Comparison of ENCODE assay signal across 1 cellular context in the genomic region with DNA sequence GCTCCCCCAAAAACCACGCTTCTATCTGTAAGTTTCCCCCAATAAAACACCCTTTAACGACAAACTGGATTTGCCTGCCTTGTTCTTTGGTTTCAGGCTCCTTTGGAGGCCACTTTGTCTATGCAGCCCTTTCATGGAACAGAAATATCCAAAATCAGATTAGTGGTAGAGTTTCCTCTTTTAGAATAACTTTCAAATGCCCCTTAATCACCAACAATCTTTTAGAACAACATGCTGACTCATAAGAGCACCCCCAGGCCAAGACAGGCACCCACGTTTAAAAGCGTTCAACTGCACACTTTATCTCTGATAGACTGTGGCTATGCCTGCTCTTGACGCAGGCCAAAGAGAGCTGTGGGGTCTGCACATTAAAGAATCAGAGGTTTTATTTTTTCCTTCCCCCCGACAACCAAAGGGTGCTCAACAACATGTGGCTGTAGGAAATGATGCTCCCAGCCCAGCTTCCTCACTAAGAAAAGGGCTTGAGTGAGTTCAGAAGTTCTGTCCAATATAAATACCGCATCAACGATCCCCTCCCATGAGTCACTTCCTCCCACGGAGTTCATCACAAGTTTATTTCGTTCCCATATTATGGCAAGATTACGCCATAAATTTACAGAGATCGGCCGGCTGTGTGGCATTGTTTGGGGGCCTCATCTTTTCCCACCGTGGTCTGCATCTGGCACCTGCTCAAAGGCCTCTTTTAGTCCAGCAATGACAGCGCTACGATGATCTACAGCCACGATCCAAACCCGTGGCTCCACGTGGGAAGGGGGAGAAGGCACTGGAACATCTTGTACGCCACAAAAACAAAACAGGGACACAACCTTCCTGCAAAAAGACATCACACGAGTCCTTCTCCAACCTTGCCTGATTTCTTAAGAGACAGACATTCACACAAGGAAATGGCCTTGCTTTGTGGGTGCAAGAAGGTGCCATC.
A peak's percentile ranks its signal among the peaks of the same experiment; 100 is the strongest.
TF ChIP-seq lines count a peak whose summit lies in the region.

No MANE protein-coding gene starts in this region.

TF ChIP-seq in SK-N-SH treated with all-trans-retinoic acid at 6 μM for 48 hours, 23 proteins besides CTCF, POLR2A, EP300 and RAD21 (continued from another document):
- TF ChIP-seq, protein P1, sequence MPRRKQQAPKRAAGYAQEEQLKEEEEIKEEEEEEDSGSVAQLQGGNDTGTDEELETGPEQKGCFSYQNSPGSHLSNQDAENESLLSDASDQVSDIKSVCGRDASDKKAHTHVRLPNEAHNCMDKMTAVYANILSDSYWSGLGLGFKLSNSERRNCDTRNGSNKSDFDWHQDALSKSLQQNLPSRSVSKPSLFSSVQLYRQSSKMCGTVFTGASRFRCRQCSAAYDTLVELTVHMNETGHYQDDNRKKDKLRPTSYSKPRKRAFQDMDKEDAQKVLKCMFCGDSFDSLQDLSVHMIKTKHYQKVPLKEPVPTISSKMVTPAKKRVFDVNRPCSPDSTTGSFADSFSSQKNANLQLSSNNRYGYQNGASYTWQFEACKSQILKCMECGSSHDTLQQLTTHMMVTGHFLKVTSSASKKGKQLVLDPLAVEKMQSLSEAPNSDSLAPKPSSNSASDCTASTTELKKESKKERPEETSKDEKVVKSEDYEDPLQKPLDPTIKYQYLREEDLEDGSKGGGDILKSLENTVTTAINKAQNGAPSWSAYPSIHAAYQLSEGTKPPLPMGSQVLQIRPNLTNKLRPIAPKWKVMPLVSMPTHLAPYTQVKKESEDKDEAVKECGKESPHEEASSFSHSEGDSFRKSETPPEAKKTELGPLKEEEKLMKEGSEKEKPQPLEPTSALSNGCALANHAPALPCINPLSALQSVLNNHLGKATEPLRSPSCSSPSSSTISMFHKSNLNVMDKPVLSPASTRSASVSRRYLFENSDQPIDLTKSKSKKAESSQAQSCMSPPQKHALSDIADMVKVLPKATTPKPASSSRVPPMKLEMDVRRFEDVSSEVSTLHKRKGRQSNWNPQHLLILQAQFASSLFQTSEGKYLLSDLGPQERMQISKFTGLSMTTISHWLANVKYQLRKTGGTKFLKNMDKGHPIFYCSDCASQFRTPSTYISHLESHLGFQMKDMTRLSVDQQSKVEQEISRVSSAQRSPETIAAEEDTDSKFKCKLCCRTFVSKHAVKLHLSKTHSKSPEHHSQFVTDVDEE (CRISPR knock-in tag; IDR thresholded peaks at IDR 0.05) = peak; percentile 75
- TF ChIP-seq RARB (CRISPR knock-in tag; IDR thresholded peaks at IDR 0.05) (peak; percentile 66; the same call in 1 of the 2 replicates), ESRRG (CRISPR knock-in tag; IDR thresholded peaks at IDR 0.05) (0 out of 2 replicates have a peak, but pooled peaks have one; percentile 10), TCF4 (CRISPR knock-in tag; IDR thresholded peaks at IDR 0.05; ENCODE audit: borderline replicate concordance) (peak; percentile 44; the same call in 1 of the 2 replicates), ZNF8 (CRISPR knock-in tag; IDR thresholded peaks at IDR 0.05) (no peak), GLIS3 (CRISPR knock-in tag; IDR thresholded peaks at IDR 0.05) (peak; percentile 71; the same call in 1 of the 2 replicates), TOX (CRISPR knock-in tag; IDR thresholded peaks at IDR 0.05; ENCODE audit: borderline replicate concordance) (0 out of 2 replicates have a peak, but pooled peaks have one; percentile 3), ISL1 (CRISPR knock-in tag; IDR thresholded peaks at IDR 0.05) (peak; percentile 76), SNAI2 (CRISPR knock-in tag; IDR thresholded peaks at IDR 0.05) (peak; percentile 84), ZFP3 (CRISPR knock-in tag; IDR thresholded peaks at IDR 0.05) (peak; percentile 86)
- TF ChIP-seq, protein P2, sequence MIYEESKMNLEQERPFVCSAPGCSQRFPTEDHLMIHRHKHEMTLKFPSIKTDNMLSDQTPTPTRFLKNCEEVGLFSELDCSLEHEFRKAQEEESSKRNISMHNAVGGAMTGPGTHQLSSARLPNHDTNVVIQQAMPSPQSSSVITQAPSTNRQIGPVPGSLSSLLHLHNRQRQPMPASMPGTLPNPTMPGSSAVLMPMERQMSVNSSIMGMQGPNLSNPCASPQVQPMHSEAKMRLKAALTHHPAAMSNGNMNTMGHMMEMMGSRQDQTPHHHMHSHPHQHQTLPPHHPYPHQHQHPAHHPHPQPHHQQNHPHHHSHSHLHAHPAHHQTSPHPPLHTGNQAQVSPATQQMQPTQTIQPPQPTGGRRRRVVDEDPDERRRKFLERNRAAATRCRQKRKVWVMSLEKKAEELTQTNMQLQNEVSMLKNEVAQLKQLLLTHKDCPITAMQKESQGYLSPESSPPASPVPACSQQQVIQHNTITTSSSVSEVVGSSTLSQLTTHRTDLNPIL (CRISPR knock-in tag; IDR thresholded peaks at IDR 0.05; ENCODE audit: low read depth) = peak; percentile 12; the same call in 1 of the 2 replicates
- TF ChIP-seq, protein P3, sequence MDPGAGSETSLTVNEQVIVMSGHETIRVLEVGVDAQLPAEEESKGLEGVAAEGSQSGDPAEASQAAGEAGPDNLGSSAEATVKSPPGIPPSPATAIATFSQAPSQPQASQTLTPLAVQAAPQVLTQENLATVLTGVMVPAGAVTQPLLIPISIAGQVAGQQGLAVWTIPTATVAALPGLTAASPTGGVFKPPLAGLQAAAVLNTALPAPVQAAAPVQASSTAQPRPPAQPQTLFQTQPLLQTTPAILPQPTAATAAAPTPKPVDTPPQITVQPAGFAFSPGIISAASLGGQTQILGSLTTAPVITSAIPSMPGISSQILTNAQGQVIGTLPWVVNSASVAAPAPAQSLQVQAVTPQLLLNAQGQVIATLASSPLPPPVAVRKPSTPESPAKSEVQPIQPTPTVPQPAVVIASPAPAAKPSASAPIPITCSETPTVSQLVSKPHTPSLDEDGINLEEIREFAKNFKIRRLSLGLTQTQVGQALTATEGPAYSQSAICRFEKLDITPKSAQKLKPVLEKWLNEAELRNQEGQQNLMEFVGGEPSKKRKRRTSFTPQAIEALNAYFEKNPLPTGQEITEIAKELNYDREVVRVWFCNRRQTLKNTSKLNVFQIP (CRISPR knock-in tag; IDR thresholded peaks at IDR 0.05; ENCODE audit: borderline replicate concordance, low read depth) = 0 out of 2 replicates have a peak, but pooled peaks have one; percentile 6
